Comparison of ENCODE assay signal across 1 cellular context in genomic region chr10:102599565-102600327, GRCh38.
TF ChIP-seq lines count a peak whose summit lies in the region.

No MANE protein-coding gene starts in this region.

TF ChIP-seq in HepG2, 621 proteins besides CTCF, POLR2A, EP300 and RAD21 (continued from another document and continues in another):
- TF ChIP-seq PAXIP1 (CRISPR knock-in tag; conservative IDR thresholded peaks at IDR 0.05) (peak; percentile 97), NFKB2 (CRISPR knock-in tag; IDR thresholded peaks at IDR 0.05; ENCODE audit: borderline replicate concordance) (peak; percentile 55; the same call in 1 of the 2 replicates), KAT8 (CRISPR knock-in tag; IDR thresholded peaks at IDR 0.05) (peak; percentile 75), HMGXB4 (CRISPR knock-in tag; IDR thresholded peaks at IDR 0.05; ENCODE audit: borderline replicate concordance in 1 of 2, low read depth in 1 of 2) (peak in 1 of 2 experiments; percentile 20; a peak in 2 of 4 replicates), BHLHE40 (IDR thresholded peaks at IDR 0.05; ENCODE audit: low read length) (0 out of 2 replicates have a peak, but pooled peaks have one; percentile 36), MLX (CRISPR knock-in tag; IDR thresholded peaks at IDR 0.05) (peak; percentile 64), ZNF619 (CRISPR knock-in tag; IDR thresholded peaks at IDR 0.05) (0 out of 2 replicates have a peak, but pooled peaks have one; percentile 44), ZNF639 (CRISPR knock-in tag; conservative IDR thresholded peaks at IDR 0.05) (no peak), ZNF549 (CRISPR knock-in tag; IDR thresholded peaks at IDR 0.05) (no peak), SP5 (CRISPR knock-in tag; IDR thresholded peaks at IDR 0.05; ENCODE audit: borderline replicate concordance, low read depth) (peak; percentile 50), PHF8 (CRISPR knock-in tag; IDR thresholded peaks at IDR 0.05) (peak; percentile 23; the same call in 1 of the 2 replicates), ZNF232 (CRISPR knock-in tag; IDR thresholded peaks at IDR 0.05; ENCODE audit: borderline replicate concordance) (peak; percentile 84), ZNF780A (CRISPR knock-in tag; IDR thresholded peaks at IDR 0.05) (no peak), ZHX2 (IDR thresholded peaks at IDR 0.05; ENCODE audit: low read depth) (0 out of 2 replicates have a peak, but pooled peaks have one; percentile 13), ZHX2 (CRISPR knock-in tag; IDR thresholded peaks at IDR 0.05; ENCODE audit: borderline replicate concordance) (no peak), ZNF331 (CRISPR knock-in tag; IDR thresholded peaks at IDR 0.05) (peak; percentile 65; the same call in 1 of the 2 replicates), ZNF691 (CRISPR knock-in tag; IDR thresholded peaks at IDR 0.05; ENCODE audit: borderline replicate concordance, low read depth) (no peak; the same call in 1 of the 2 replicates), SNAPC2 (CRISPR knock-in tag; IDR thresholded peaks at IDR 0.05) (0 out of 2 replicates have a peak, but pooled peaks have one; percentile 26), ZNF687 (CRISPR knock-in tag; IDR thresholded peaks at IDR 0.05) (peak; percentile 96), ZNF280D (CRISPR knock-in tag; IDR thresholded peaks at IDR 0.05) (peak; percentile 77), MEIS2 (CRISPR knock-in tag; IDR thresholded peaks at IDR 0.05) (peak; percentile 90), SMYD3 (CRISPR knock-in tag; IDR thresholded peaks at IDR 0.05) (peak; percentile 65; the same call in 1 of the 2 replicates), NR0B2 (CRISPR knock-in tag; IDR thresholded peaks at IDR 0.05) (0 out of 2 replicates have a peak, but pooled peaks have one; percentile 21), ZNF569 (CRISPR knock-in tag; IDR thresholded peaks at IDR 0.05; ENCODE audit: borderline replicate concordance) (no peak), POLR2AphosphoS5 (IDR thresholded peaks at IDR 0.05; ENCODE audit: low read depth, low read length) (peak; percentile 49), DMAP1 (CRISPR knock-in tag; IDR thresholded peaks at IDR 0.05) (peak; percentile 63; the same call in 1 of the 2 replicates), GATAD1 (CRISPR knock-in tag; IDR thresholded peaks at IDR 0.05) (peak; percentile 16; the same call in 1 of the 2 replicates), FOXO1 (CRISPR knock-in tag; IDR thresholded peaks at IDR 0.05) (peak; percentile 79)
